In genomic region chr7:116591202-116592040, GRCh38 we compare ENCODE assay signal across 8 cellular contexts.
DNase-seq lines count a peak whose midpoint lies in the region; ATAC-seq, FAIRE-seq and TF ChIP-seq lines count a peak whose summit lies in the region.

No MANE protein-coding gene starts in this region.

- intact Hi-C loops in activated CD4-positive, alpha-beta memory T cell treated with anti-CD3 and anti-CD28 coated beads for 36 hours (cut with micrococcal nuclease): loop anchor here (1.0 to 5.0 kb wide), 2 partner anchors 81 to 218 kb away; partner anchors contain the start of gene MET

- POLR2A ChIA-PET in activated CD4-positive, alpha-beta memory T cell treated with anti-CD3 and anti-CD28 coated beads for 36 hours (lab: Charles Lee): no interaction called here

- no peaks in the 10 kb centered on the region for H3K9me3 Mint-ChIP-seq in activated CD4-positive, alpha-beta memory T cell treated with anti-CD3 and anti-CD28 coated beads for 36 hours

- H3K27ac Mint-ChIP-seq in activated CD4-positive, alpha-beta memory T cell treated with anti-CD3 and anti-CD28 coated beads for 36 hours: no peak overlapping the region

- H3K4me3 ChIP-seq in SK-N-MC: peak overlapping the region; percentile 66
- no peak overlapping the region for H3K4me3 ChIP-seq in small intestine (ENCODE audit: low read depth in 1 of 2, low read length in 2 of 2)

- DNase-seq in D721Med (ENCODE audit: insufficient read length, low spot score) (no peak), SK-N-MC (ENCODE audit: low read depth, low spot score) (no peak), frontal cortex (ENCODE audit: low spot score in 2 of 2) (no peak), small intestine (peak; percentile 44), GOT3 (lab: John Stamatoyannopoulos, UW) (no peak)
- no peak for DNase-seq in activated CD4-positive, alpha-beta memory T cell treated with anti-CD3 and anti-CD28 coated beads for 36 hours
- no peak for DNase-seq in activated effector memory CD4-positive, alpha-beta T cell treated with anti-CD3 and anti-CD28 coated beads, Interleukin-2, amount 50 U/mL, for 16 hours

- peak overlapping the region; percentile 4 for H3K9ac ChIP-seq in SK-N-MC (ENCODE audit: insufficient read length)

- H3K27ac ChIP-seq in SK-N-MC (peak overlapping the region; percentile 93), small intestine (ENCODE audit: low read depth in 1 of 2, low read length in 1 of 2) (no peak overlapping the region)

- H3K4me1 ChIP-seq in small intestine (ENCODE audit: control insufficient read depth in 2 of 2, insufficient read depth in 1 of 2, low read depth in 1 of 2, low read length in 1 of 2): peaks cover 0 to 6% of the 10 kb centered on the region in 2 donors

- no peaks in the 10 kb centered on the region for H3K36me3 Mint-ChIP-seq in activated CD4-positive, alpha-beta memory T cell treated with anti-CD3 and anti-CD28 coated beads for 36 hours

- no peak overlapping the region for H3K4me3 Mint-ChIP-seq in activated CD4-positive, alpha-beta memory T cell treated with anti-CD3 and anti-CD28 coated beads for 36 hours

- 23 to 42% (median 29%) methylated on average over 9 of the region's 9 CpGs for WGBS in small intestine, 3 donors

- H3K9me3 ChIP-seq in SK-N-MC (ENCODE audit: low read depth, low read length) (peaks cover under 1% of the 10 kb centered on the region; the same call in 1 of the 2 replicates), small intestine (ENCODE audit: control insufficient read depth, low read depth) (no peaks in the 10 kb centered on the region)

- CTCF ChIA-PET in activated CD4-positive, alpha-beta memory T cell treated with anti-CD3 and anti-CD28 coated beads for 36 hours (lab: Charles Lee): interaction anchor here (0.6 to 3.3 kb wide), 39 partner anchors 9 to 537 kb away, joined by 3 to 81 read pairs (median 4); partner anchors contain the start of gene MET

- peak; percentile 40 for ATAC-seq in HG03432 (IDR thresholded peaks at IDR 0.05; ENCODE audit: unreplicated experiment)

- FAIRE-seq in D721Med (lab: Jason Lieb, UNC) (no peak), frontal cortex (lab: Jason Lieb, UNC) (peak; percentile 87), small intestine (lab: Jason Lieb, UNC) (peak; percentile 39)

- H3K36me3 ChIP-seq in SK-N-MC (ENCODE audit: insufficient read depth, low read length) (peaks cover 1% of the 10 kb centered on the region; the same call in 1 of the 2 replicates), small intestine (ENCODE audit: control insufficient read depth in 2 of 2, insufficient read depth in 2 of 2, low read length in 2 of 2) (no peaks in the 10 kb centered on the region)

- peaks cover 21% of the 10 kb centered on the region for H3K4me1 Mint-ChIP-seq in activated CD4-positive, alpha-beta memory T cell treated with anti-CD3 and anti-CD28 coated beads for 36 hours (ENCODE audit: low read depth)

- peaks cover 30% of the 10 kb centered on the region for H3K27me3 Mint-ChIP-seq in activated CD4-positive, alpha-beta memory T cell treated with anti-CD3 and anti-CD28 coated beads for 36 hours

- peak; percentile 57 for TF ChIP-seq CTCF in D721Med (IDR thresholded peaks at IDR 0.05; ENCODE audit: insufficient read depth, missing control alignments)

- peaks cover 0 to 1% of the 10 kb centered on the region in 2 donors for H3K27me3 ChIP-seq in small intestine (ENCODE audit: control insufficient read depth in 2 of 2, insufficient read depth in 2 of 2, low read length in 2 of 2)
